Comparison of ENCODE assay signal across 23 cellular contexts in the genomic region with DNA sequence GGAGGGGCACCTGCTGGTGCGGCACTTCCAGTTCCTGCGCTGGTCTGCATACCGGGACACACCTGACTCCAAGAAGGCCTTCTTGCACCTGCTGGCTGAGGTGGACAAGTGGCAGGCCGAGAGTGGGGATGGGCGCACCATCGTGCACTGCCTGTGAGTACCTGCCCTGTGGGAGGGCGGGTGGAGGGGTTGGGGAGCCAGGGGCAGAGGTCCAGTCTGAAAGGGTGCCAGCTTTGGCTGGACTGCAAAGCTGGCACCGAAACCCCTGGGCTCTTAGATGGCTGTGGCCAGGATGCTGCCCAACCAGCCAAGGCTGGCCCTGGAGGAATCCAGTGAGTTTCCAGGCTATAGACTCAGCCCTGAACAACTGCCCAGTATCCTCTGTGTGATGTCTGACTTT.
"Had no signal": no experiment of that assay in that cellular context is flagged by ENCODE, and none has a peak within 500 bp of the region (broad histone marks: within the 10 kb centered on the region; RNA-seq: fewer than 3 reads in every experiment).

No MANE protein-coding gene starts in this region.

- H3K4me3 Mint-ChIP-seq: activated CD4-positive, alpha-beta memory T cell treated with anti-CD3 and anti-CD28 coated beads, Interleukin-2, amount 10 ng/mL, durations not matched to agents 7 days and 5 days; activated CD4-positive, alpha-beta T cell treated with anti-CD3 and anti-CD28 coated beads for 36 hours; activated naive CD8-positive, alpha-beta T cell treated with anti-CD3 and anti-CD28 coated beads, Interleukin-2, amount 10 ng/mL, durations not matched to agents 7 days and 5 days had no signal

- H3K27me3 Mint-ChIP-seq: activated CD4-positive, alpha-beta memory T cell treated with anti-CD3 and anti-CD28 coated beads, Interleukin-2, amount 10 ng/mL, durations not matched to agents 7 days and 5 days; activated CD4-positive, alpha-beta T cell treated with anti-CD3 and anti-CD28 coated beads for 36 hours; activated naive CD8-positive, alpha-beta T cell treated with anti-CD3 and anti-CD28 coated beads, Interleukin-2, amount 10 ng/mL, durations not matched to agents 7 days and 5 days had no signal

- H3K9me3 Mint-ChIP-seq: activated CD4-positive, alpha-beta memory T cell treated with anti-CD3 and anti-CD28 coated beads, Interleukin-2, amount 10 ng/mL, durations not matched to agents 7 days and 5 days; activated naive CD8-positive, alpha-beta T cell treated with anti-CD3 and anti-CD28 coated beads, Interleukin-2, amount 10 ng/mL, durations not matched to agents 7 days and 5 days; activated T-helper 2 cell treated with anti-CD3 and anti-CD28 coated beads, Interferon-gamma antibody, Interleukin-2, Interleukin-4, amounts not matched to agents 10 μg/mL and 5 μg/mL and 100 μg/mL, durations not matched to agents 14 hours and 24 hours and 36 hours had no signal

- ATAC-seq: activated CD4-positive, alpha-beta T cell treated with anti-CD3 and anti-CD28 coated beads for 36 hours had no signal

- H3K36me3 Mint-ChIP-seq: activated naive CD8-positive, alpha-beta T cell treated with anti-CD3 and anti-CD28 coated beads, Interleukin-2, amount 10 ng/mL, durations not matched to agents 7 days and 5 days had no signal

- H3K27ac Mint-ChIP-seq: activated CD4-positive, alpha-beta memory T cell treated with anti-CD3 and anti-CD28 coated beads, Interleukin-2, amount 10 ng/mL, durations not matched to agents 7 days and 5 days; activated CD4-positive, alpha-beta T cell treated with anti-CD3 and anti-CD28 coated beads for 36 hours; activated naive CD8-positive, alpha-beta T cell treated with anti-CD3 and anti-CD28 coated beads, Interleukin-2, amount 10 ng/mL, durations not matched to agents 7 days and 5 days; activated T-helper 2 cell treated with anti-CD3 and anti-CD28 coated beads, Interferon-gamma antibody, Interleukin-2, Interleukin-4, amounts not matched to agents 10 μg/mL and 5 μg/mL and 100 μg/mL, durations not matched to agents 14 hours and 24 hours and 36 hours had no signal

- H3K9ac ChIP-seq: SK-N-SH had no signal

- H3K4me3 ChIP-seq: adrenal gland, MG63, Peyer's patch, SJCRH30 had no signal

- H3K9me3 ChIP-seq: adrenal gland, MG63, Peyer's patch, SJCRH30, SK-N-SH had no signal

- H3K27ac ChIP-seq: adrenal gland, Peyer's patch, RWPE1, SJCRH30, WERI-Rb-1 had no signal

- H3K4me1 Mint-ChIP-seq: activated CD4-positive, alpha-beta memory T cell treated with anti-CD3 and anti-CD28 coated beads, Interleukin-2, amount 10 ng/mL, durations not matched to agents 7 days and 5 days; activated CD4-positive, alpha-beta T cell treated with anti-CD3 and anti-CD28 coated beads for 36 hours; activated naive CD8-positive, alpha-beta T cell treated with anti-CD3 and anti-CD28 coated beads, Interleukin-2, amount 10 ng/mL, durations not matched to agents 7 days and 5 days had no signal

- H3K27me3 ChIP-seq: adrenal gland, MG63, Peyer's patch, SJCRH30 had no signal

- H3K4me2 ChIP-seq: SK-N-SH had no signal

- DNase-seq: activated CD4-positive, alpha-beta memory T cell treated with anti-CD3 and anti-CD28 coated beads, Interleukin-2, amount 10 ng/mL, durations not matched to agents 7 days and 5 days; activated CD4-positive, alpha-beta T cell treated with anti-CD3 and anti-CD28 coated beads for 36 hours; activated CD4-positive, alpha-beta T cell treated with anti-CD3 and anti-CD28 coated beads, Interleukin-2, amount 50 U/mL, for 1 hour; activated naive CD4-positive, alpha-beta T cell treated with anti-CD3 and anti-CD28 coated beads, Interleukin-2, amount 50 U/mL, for 16 hours; activated naive CD8-positive, alpha-beta T cell treated with anti-CD3 and anti-CD28 coated beads, Interleukin-2, amount 10 ng/mL, durations not matched to agents 7 days and 5 days; activated T-cell treated with anti-CD3 and anti-CD28 coated beads for 4 hours; activated T-cell treated with anti-CD3 and anti-CD28 coated beads, Interleukin-2, amount 50 U/mL, for 48 hours; adrenal gland; MG63; MV-4-11; NCI-H1092 treated with DMSO at 0.1 percent for 48 hours; NCI-H1417 treated with DMSO at 0.1 percent for 48 hours; NCI-H187; NCI-H2081; NCI-H510A treated with DMSO at 0.1 percent for 48 hours; Peyer's patch; Right ventricle myocardium superior; SJCRH30; SK-N-SH; T-helper 1 cell; WERI-Rb-1 had no signal

- H3K36me3 ChIP-seq: adrenal gland, MG63, Peyer's patch, SJCRH30, WERI-Rb-1 had no signal

- H3K4me1 ChIP-seq: adrenal gland, Peyer's patch, SJCRH30 had no signal
